8 cellular contexts compared by ENCODE assay signal in the genomic region with DNA sequence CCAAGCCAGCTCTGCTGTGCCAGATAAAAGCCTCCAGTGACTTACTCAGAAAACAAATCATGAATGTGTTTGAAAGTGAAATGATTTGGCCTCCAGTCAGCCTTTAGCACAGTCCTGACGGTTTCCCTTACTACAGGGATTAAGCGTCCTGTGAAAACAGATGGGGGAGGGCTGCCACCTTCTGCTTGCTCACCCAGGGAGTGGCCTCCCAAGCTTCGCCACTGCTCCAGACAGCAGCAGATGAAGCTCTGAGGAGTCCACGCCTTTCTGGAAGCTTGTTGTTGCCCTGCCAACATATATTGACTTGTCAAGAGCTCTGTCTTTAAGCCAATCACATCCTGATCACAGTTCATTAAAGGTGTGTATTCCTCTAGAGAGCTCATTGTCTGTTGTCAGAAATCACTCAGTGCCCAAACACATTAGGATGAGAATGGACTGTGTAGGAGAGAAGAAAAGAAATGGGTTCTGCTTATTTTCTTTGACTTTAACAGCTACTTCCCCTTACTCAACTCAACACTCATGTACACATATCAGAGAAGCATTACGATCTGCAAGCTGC. TPM values are rescaled to one million over a fixed set of nuclear protein-coding genes. Genes with fewer than 3 reads are reported as not detected.
DNase-seq lines count a peak whose midpoint lies in the region; FAIRE-seq and TF ChIP-seq lines count a peak whose summit lies in the region.
"Had no signal": no experiment of that assay in that cellular context is flagged by ENCODE, and none has a peak within 500 bp of the region (broad histone marks: within the 10 kb centered on the region; RNA-seq: fewer than 3 reads in every experiment).

No MANE protein-coding gene starts in this region.

- in situ Hi-C loops in KBM-7 (cut with MboI; ENCODE audit: low pct_unique_long_range_greater_than_20kb, low sequenced_read_pairs), result no loop called here

- no peaks in the 10 kb centered on the region for H3K27me3 ChIP-seq in SJSA1 (replicated peaks)
- H3K27me3 ChIP-seq in hepatocyte, result no peaks in the 10 kb centered on the region
- H3K27me3 ChIP-seq in small intestine (ENCODE audit: control insufficient read depth in 2 of 2, insufficient read depth in 2 of 2, low read length in 2 of 2), result no peaks in the 10 kb centered on the region

- POLR2A ChIA-PET in HEK293T (lab: Yijun Ruan, JAX), result no interaction called here

- CTCF ChIA-PET in HEK293T (lab: Yijun Ruan, JAX), result no interaction called here

- H3K9me3 ChIP-seq in SJSA1 (replicated peaks) (no peaks in the 10 kb centered on the region), hepatocyte (ENCODE audit: low read depth) (no peaks in the 10 kb centered on the region), small intestine (ENCODE audit: control insufficient read depth, low read depth) (no peaks in the 10 kb centered on the region)

- no peaks in the 10 kb centered on the region for H4K20me1 ChIP-seq in hepatocyte (ENCODE audit: insufficient read depth, poor library complexity, severe bottlenecking)

- no peaks in the 10 kb centered on the region for H3K9me2 ChIP-seq in hepatocyte (replicated peaks; ENCODE audit: insufficient read depth)

- WGBS in hepatocyte (ENCODE audit: low lambda C conversion rate, missing lambda C conversion rate), result 32% methylated on average over 5 of the region's 5 CpGs
- 26 to 51% (median 42%) methylated on average over 5 of the region's 5 CpGs for WGBS in small intestine, 3 donors

- peak; percentile 75 for DNase-seq in KBM-7
- DNase-seq in SJSA1 (ENCODE audit: low read depth in 1 of 2, low spot score in 2 of 2), result peak; percentile 25 to 47
- DNase-seq in hepatocyte (ENCODE audit: low spot score), result peak; percentile 73
- peak; percentile 30 for DNase-seq in small intestine
- no peak for DNase-seq in NCI-H2171 treated with DMSO at 0.1 percent for 48 hours (lab: John Stamatoyannopoulos, UW)
- DNase-seq in NK-92 (lab: John Stamatoyannopoulos, UW; ENCODE audit: unreplicated experiment), result no peak
- no peak for DNase-seq in HEK293T (ENCODE audit: extremely low spot score)

- H3K4me2 ChIP-seq in hepatocyte, result peak overlapping the region; percentile 39

- H3K4me1 ChIP-seq in SJSA1 (replicated peaks), result 0 out of 2 replicates have a peak, but pooled peaks cover 4% of the 10 kb centered on the region
- peaks cover 9% of the 10 kb centered on the region for H3K4me1 ChIP-seq in hepatocyte (ENCODE audit: insufficient read depth)
- no peaks in the 10 kb centered on the region for H3K4me1 ChIP-seq in small intestine (ENCODE audit: control insufficient read depth in 2 of 2, insufficient read depth in 1 of 2, low read depth in 1 of 2, low read length in 1 of 2)

- H3K27ac ChIP-seq in SJSA1 (no peak overlapping the region), hepatocyte (peak overlapping the region; percentile 4), small intestine (ENCODE audit: low read depth in 1 of 2, low read length in 1 of 2) (peak overlapping the region in 1 of 2 donors; percentile 11)

- no peak for TF ChIP-seq CTCF in hepatocyte (IDR thresholded peaks at IDR 0.05; ENCODE audit: poor library complexity)

- H3K4me3 ChIP-seq in SJSA1, result no peak overlapping the region
- H3K4me3 ChIP-seq in hepatocyte, result no peak overlapping the region
- no peak overlapping the region for H3K4me3 ChIP-seq in small intestine (ENCODE audit: low read depth in 1 of 2, low read length in 2 of 2)

- no peak for FAIRE-seq in small intestine (lab: Jason Lieb, UNC)
- FAIRE-seq: endothelial cell of umbilical vein had no signal

- no peaks in the 10 kb centered on the region for H3K36me3 ChIP-seq in SJSA1
- H3K36me3 ChIP-seq in hepatocyte (replicated peaks; ENCODE audit: insufficient read depth, low read depth), result no peaks in the 10 kb centered on the region
- no peaks in the 10 kb centered on the region for H3K36me3 ChIP-seq in small intestine (ENCODE audit: control insufficient read depth in 2 of 2, insufficient read depth in 2 of 2, low read length in 2 of 2)

- no peak overlapping the region for H2AFZ ChIP-seq in hepatocyte

- H3K79me2 ChIP-seq in hepatocyte, result no peaks in the 10 kb centered on the region

TF ChIP-seq in HEK293T, 16 proteins besides CTCF, POLR2A, EP300 and RAD21:
- TF ChIP-seq ELF4 (IDR thresholded peaks at IDR 0.05) (no peak), TARDBP (IDR thresholded peaks at IDR 0.05) (no peak), FOXA1 (IDR thresholded peaks at IDR 0.05) (no peak), FOXM1 (IDR thresholded peaks at IDR 0.05; ENCODE audit: borderline replicate concordance) (no peak), CTBP1 (IDR thresholded peaks at IDR 0.05; ENCODE audit: borderline replicate concordance) (no peak), FOXK2 (IDR thresholded peaks at IDR 0.05) (no peak), ARNT (IDR thresholded peaks at IDR 0.05) (no peak)
- TF ChIP-seq, protein P1, sequence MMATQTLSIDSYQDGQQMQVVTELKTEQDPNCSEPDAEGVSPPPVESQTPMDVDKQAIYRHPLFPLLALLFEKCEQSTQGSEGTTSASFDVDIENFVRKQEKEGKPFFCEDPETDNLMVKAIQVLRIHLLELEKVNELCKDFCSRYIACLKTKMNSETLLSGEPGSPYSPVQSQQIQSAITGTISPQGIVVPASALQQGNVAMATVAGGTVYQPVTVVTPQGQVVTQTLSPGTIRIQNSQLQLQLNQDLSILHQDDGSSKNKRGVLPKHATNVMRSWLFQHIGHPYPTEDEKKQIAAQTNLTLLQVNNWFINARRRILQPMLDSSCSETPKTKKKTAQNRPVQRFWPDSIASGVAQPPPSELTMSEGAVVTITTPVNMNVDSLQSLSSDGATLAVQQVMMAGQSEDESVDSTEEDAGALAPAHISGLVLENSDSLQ (IDR thresholded peaks at IDR 0.05), result no peak

RNA-seq across cellular contexts. Expression of gene FYB1, which starts 4.9 kb away (rescaled TPM):
- total RNA-seq in SJSA1 (2014; rRNA removed; shearing (Covaris generic)), result 0.34 and 0.68 TPM in 2 replicates
- 2.4 and 2.6 TPM in 2 replicates for total RNA-seq in hepatocyte
- polyA plus RNA-seq in hepatocyte, result 1.1 and 1.2 TPM in 2 replicates
- 10 to 100 TPM in 1 of 3 donors, 1 to 10 TPM in 2; 3.5 to 12.4 (median 3.6) TPM for polyA plus RNA-seq in small intestine
- polyA plus RNA-seq: endothelial cell of umbilical vein had no signal

Comparison
In these comparisons a context has a peak if more than half of its experiments do, and no peak if none do; other contexts are left out.
1. DNase-seq: peak in KBM-7 (single experiment), SJSA1 (2 of 2), hepatocyte (single experiment) and small intestine (single experiment); none in NCI-H2171 treated with DMSO at 0.1 percent for 48 hours (single experiment), NK-92 (single experiment) and HEK293T (single experiment).